Comparison of ENCODE assay signal across 9 cellular contexts in genomic region chr21:44920694-44921604, GRCh38. TPM values are rescaled to one million over a fixed set of nuclear protein-coding genes. Genes with fewer than 3 reads are reported as not detected.
DNase-seq lines count a peak whose midpoint lies in the region; ATAC-seq, FAIRE-seq and TF ChIP-seq lines count a peak whose summit lies in the region.
"Had no signal": no experiment of that assay in that cellular context is flagged by ENCODE, and none has a peak within 500 bp of the region (broad histone marks: within the 10 kb centered on the region; RNA-seq: fewer than 3 reads in every experiment).

Gene ITGB2, minus strand, starts transcription at chr21:44920899. Its CDS starts 10,117 bp downstream, at chr21:44910782.

- peak within 1 kb of the TSS; percentile 94 for H3K4ac ChIP-seq in H1 (replicated peaks; ENCODE audit: insufficient read length, low read depth, low read length)

- peak within 1 kb of the TSS; percentile 56 to 78 for H3K4me2 ChIP-seq in H1 (ENCODE audit: insufficient read depth in 1 of 2, low read depth in 2 of 2, low read length in 2 of 2)

- H2BK15ac ChIP-seq in H1 (ENCODE audit: low read length) = peak within 1 kb of the TSS; percentile 100

- H2BK20ac ChIP-seq in H1 (ENCODE audit: low read length) = peak within 1 kb of the TSS; percentile 51

- CTCF ChIA-PET in H1 (lab: Charles Lee; ENCODE audit: partially characterized antibody) = interaction anchor here (0.6 kb wide), 2 partner anchors 211 to 637 kb away, joined by 3 read pairs; no protein-coding TSS in a partner anchor

- no peak within 1 kb of the TSS for H3K56ac ChIP-seq in H1 (replicated peaks; ENCODE audit: insufficient read length, low read depth, low read length)

- TF ChIP-seq CTCF in H1 (IDR thresholded peaks at IDR 0.05; ENCODE audit: control extremely low read depth in 1 of 3, insufficient read depth in 1 of 3, low read depth in 1 of 3, low read length in 3 of 3) = no peak
- no peak for TF ChIP-seq CTCF in psoas muscle (IDR thresholded peaks at IDR 0.05)

- WGBS in H1 (ENCODE audit: extremely low coverage in 1 of 2, insufficient coverage in 1 of 2, insufficient read length in 1 of 2, insufficient replicate concordance in 2 of 2, low coverage in 1 of 2, low lambda C conversion rate in 2 of 2, missing lambda C conversion rate in 1 of 2), 2 experiments = 69% methylated on average over 29 of the region's 29 CpGs; no CpG with 5 or more reads in 1 of the 2 experiments
- WGBS in psoas muscle, 3 donors = 69 to 78% (median 73%) methylated on average over 29 of the region's 29 CpGs

- no peak for FAIRE-seq in H1 (lab: Jason Lieb, UNC)

- peak within 1 kb of the TSS; percentile 99 for H2AK5ac ChIP-seq in H1 (ENCODE audit: low read depth, low read length)

- H3K79me1 ChIP-seq in H1 (ENCODE audit: low read depth, low read length) = 0 out of 2 replicates have a peak, but pooled peaks cover 3% of the 10 kb centered on the region

- H3K27ac ChIP-seq in H1 (ENCODE audit: low read depth, low read length) = no peak within 1 kb of the TSS
- no peak within 1 kb of the TSS for H3K27ac ChIP-seq in psoas muscle
- H3K27ac ChIP-seq: cardiac muscle cell had no signal

- H3K18ac ChIP-seq in H1 (ENCODE audit: extremely low read depth, low read length) = no peak within 1 kb of the TSS; the same call in 1 of the 2 replicates

- no peak within 1 kb of the TSS for H3K14ac ChIP-seq in H1 (ENCODE audit: insufficient read length)

- H3K4me1 ChIP-seq in H1 (replicated peaks in 1 of 4; ENCODE audit: control insufficient read depth in 3 of 4, insufficient read depth in 4 of 4, low read length in 3 of 4) = peaks cover 0 to 14% (median 10%) of the 10 kb centered on the region in 4 experiments; a peak in 6 of 7 replicates
- no peaks in the 10 kb centered on the region for H3K4me1 ChIP-seq in psoas muscle

- peak within 1 kb of the TSS; percentile 100; the same call in 1 of the 2 replicates for H2BK12ac ChIP-seq in H1 (ENCODE audit: low read depth, low read length)

- no peak for TF ChIP-seq EP300 in H1 (IDR thresholded peaks at IDR 0.05; ENCODE audit: borderline replicate concordance in 1 of 2, low read depth in 2 of 2, low read length in 2 of 2)

- H3K79me2 ChIP-seq in H1 (ENCODE audit: control insufficient read depth in 1 of 2, insufficient read depth in 2 of 2, low read length in 2 of 2) = no peaks in the 10 kb centered on the region

- H3K23ac ChIP-seq in H1 (ENCODE audit: insufficient read length) = peak within 1 kb of the TSS; percentile 56

- H3K27me3 ChIP-seq in H1 (replicated peaks in 1 of 4; ENCODE audit: control insufficient read depth in 3 of 4, extremely low read depth in 1 of 4, insufficient read depth in 3 of 4, low read length in 3 of 4) (peaks cover 15 to 59% (median 52%) of the 10 kb centered on the region in 4 experiments), psoas muscle (ENCODE audit: insufficient read depth in 3 of 3, low read length in 2 of 3) (peaks cover 0 to 32% (median 3%) of the 10 kb centered on the region in 3 donors)

- H4K8ac ChIP-seq in H1 (ENCODE audit: extremely low read depth, insufficient read depth, low read length) = peak within 1 kb of the TSS; percentile 35; the same call in 1 of the 2 replicates

- H3K9me3 ChIP-seq in H1 (ENCODE audit: insufficient read depth in 2 of 2, low read depth in 1 of 2, low read length in 1 of 2) (no peaks in the 10 kb centered on the region), psoas muscle (no peaks in the 10 kb centered on the region)

- no peak within 1 kb of the TSS for H4K5ac ChIP-seq in H1 (ENCODE audit: insufficient read length, low read depth, low read length)

- peak; percentile 64 for DNase-seq in GDM1 (lab: John Stamatoyannopoulos, UW)
- no peak for DNase-seq in H1 (ENCODE audit: low read depth in 1 of 2, low spot score in 2 of 2)
- DNase-seq in psoas muscle = peak; percentile 37 to 74
- no peak for DNase-seq in DMS53 treated with DMSO at 0.1 percent for 48 hours (lab: John Stamatoyannopoulos, UW; ENCODE audit: unreplicated experiment)
- no peak for DNase-seq in hippocampal formation (lab: John Stamatoyannopoulos, UW)

- TF ChIP-seq RAD21 in H1 (IDR thresholded peaks at IDR 0.05 in 1 of 2, conservative IDR thresholded peaks at IDR 0.05 in 1 of 2; ENCODE audit: low read depth in 2 of 2, low read length in 2 of 2) = no peak

- POLR2A ChIA-PET in H1 (lab: Charles Lee; ENCODE audit: partially characterized antibody) = interaction anchor here (0.7 to 1.7 kb wide), 2 partner anchors 47 to 119 kb away, joined by 3 to 7 read pairs; partner anchors contain the start of genes PTTG1IP and UBE2G2

- H3K4me3 ChIP-seq in H1 (ENCODE audit: extremely low read depth in 1 of 4, insufficient read depth in 2 of 4, low read depth in 3 of 4, low read length in 4 of 4) (peak within 1 kb of the TSS in 2 of 4 experiments; percentile 18 to 51; a peak in 4 of 8 replicates), psoas muscle (peak within 1 kb of the TSS; percentile 46)
- H3K4me3 ChIP-seq: cardiac muscle cell had no signal

- H2BK120ac ChIP-seq in H1 (replicated peaks; ENCODE audit: low read depth, low read length) = no peak within 1 kb of the TSS

- intact Hi-C loops in T-helper 2 cell treated with Interferon-gamma antibody and Interleukin-4, amounts not matched to agents 100 ng/mL and 5 ng/mL, for 36 hours (cut with micrococcal nuclease) = loop anchor here (5.0 kb wide), 1 partner anchor 104 kb away; the partner anchor contains the start of gene SUMO3
- intact Hi-C loops in psoas muscle (cut with DNase I) = no loop called here

- peaks cover 8% of the 10 kb centered on the region for H3K23me2 ChIP-seq in H1 (ENCODE audit: low read depth, low read length)

- ATAC-seq in HG02798 (IDR thresholded peaks at IDR 0.05; ENCODE audit: poor library complexity, unreplicated experiment) (peak; percentile 60), psoas muscle (peak in 1 of 4 donors; percentile 46), GM18519 (IDR thresholded peaks at IDR 0.05; ENCODE audit: low FRiP score, unreplicated experiment) (no peak)

- H4K91ac ChIP-seq in H1 (replicated peaks; ENCODE audit: insufficient read length, low read length) = peak within 1 kb of the TSS; percentile 93

- no peak for TF ChIP-seq POLR2A in H1 (IDR thresholded peaks at IDR 0.05; ENCODE audit: control extremely low read depth in 1 of 2, low read depth in 2 of 2, low read length in 2 of 2)

- H2AFZ ChIP-seq in H1 (ENCODE audit: low read length) = peak within 1 kb of the TSS; percentile 43; the same call in 1 of the 2 replicates

- peak within 1 kb of the TSS in 1 of 4 experiments; percentile 47; a peak in 1 of 7 replicates for H3K9ac ChIP-seq in H1 (replicated peaks in 1 of 4; ENCODE audit: extremely low read depth in 1 of 4, low read depth in 3 of 4, low read length in 3 of 4)

- peaks cover 0 to 5% of the 10 kb centered on the region in 2 experiments for H4K20me1 ChIP-seq in H1 (replicated peaks in 1 of 2; ENCODE audit: control insufficient read depth in 1 of 2, insufficient read depth in 2 of 2, low read length in 2 of 2)

- H2BK5ac ChIP-seq in H1 (ENCODE audit: low read depth, low read length) = peak within 1 kb of the TSS; percentile 47; the same call in 1 of the 2 replicates

- no peaks in the 10 kb centered on the region for H3K36me3 ChIP-seq in H1 (ENCODE audit: control insufficient read depth in 2 of 4, insufficient read depth in 4 of 4, low read length in 3 of 4)
- no peaks in the 10 kb centered on the region for H3K36me3 ChIP-seq in psoas muscle (ENCODE audit: insufficient read depth in 1 of 2, low read depth in 1 of 2)
- H3K36me3 ChIP-seq: cardiac muscle cell had no signal

TF ChIP-seq in H1, 55 proteins besides CTCF, POLR2A, EP300 and RAD21 (continues in another document):
- no peak for TF ChIP-seq RXRA (IDR thresholded peaks at IDR 0.05; ENCODE audit: insufficient read depth, low read depth, low read length)
- TF ChIP-seq RNF2 (IDR thresholded peaks at IDR 0.05; ENCODE audit: borderline replicate concordance, low read depth, low read length, missing control alignments, poor library complexity, severe bottlenecking) = peak; percentile 42
- TF ChIP-seq JUN (IDR thresholded peaks at IDR 0.05; ENCODE audit: low read depth, low read length) = no peak
- TF ChIP-seq ATF2 (IDR thresholded peaks at IDR 0.05; ENCODE audit: low read length) = no peak
- TF ChIP-seq TAF7 (optimal IDR thresholded peaks at IDR 0.05; ENCODE audit: borderline replicate concordance, low read depth, low read length) = no peak
- no peak for TF ChIP-seq GABPA (IDR thresholded peaks at IDR 0.05; ENCODE audit: borderline replicate concordance, insufficient read depth, low read length)
- peak; percentile 66 for TF ChIP-seq SUZ12 (IDR thresholded peaks at IDR 0.05; ENCODE audit: low read length)
- TF ChIP-seq E2F6 (IDR thresholded peaks at IDR 0.05) = no peak

RNA-seq across cellular contexts. Expression of gene ITGB2, which starts in this region (rescaled TPM):
- total RNA-seq in T-helper 2 cell treated with Interferon-gamma antibody and Interleukin-4, amounts not matched to agents 100 ng/mL and 5 ng/mL, for 36 hours = 444 and 447 TPM in 2 replicates
- 0.24 and 0.36 TPM in 2 replicates for total RNA-seq in H1 (2021; fragmentation: NEBNext Ultra II Directional; extraction: Animal tissue kit (Norgen Biotek cat#: 25700))
- polyA plus RNA-seq in H1 (2011; rRNA removed) (0.63 and 0.89 TPM in 2 replicates), psoas muscle (1 to 10 TPM; 2.5 to 4.6 (median 2.7) TPM)
- polyA plus RNA-seq in H1 (2011; cell fraction: cytosol; rRNA removed) = 0.76 TPM
- polyA plus RNA-seq in H1 (2011; cell fraction: nucleus; rRNA removed) = 1.6 TPM
- polyA plus RNA-seq in H1 (2012, experiment 1 of 2) = 0.40 to 0.58 TPM (median 0.48 TPM) in 4 replicates
- 0.49 TPM for polyA plus RNA-seq in H1 (2012, experiment 2 of 2)
- 0.26 TPM for polyA plus RNA-seq in H1 (2013, experiment 1 of 2)
- 0.52 TPM for polyA plus RNA-seq in H1 (2013, experiment 2 of 2)
- 0.25 and 0.27 TPM in 2 replicates for polyA minus RNA-seq in H1 (2011; rRNA and poly(A)+ RNA removed)
- not detected for polyA minus RNA-seq in H1 (2011; cell fraction: cytosol; rRNA and poly(A)+ RNA removed)
- polyA minus RNA-seq in H1 (2011; cell fraction: nucleus; rRNA and poly(A)+ RNA removed) = 0.70 TPM
- 10 to 100 TPM in 3 of 4 donors, 1 to 10 TPM in 1; 8.3 to 11.7 (median 11.0) TPM for total RNA-seq in psoas muscle

Comparison
In these comparisons a context has a peak if more than half of its experiments do, and no peak if none do; other contexts are left out.
1. RNA of gene ITGB2 (total RNA-seq): 444 to 447 TPM in T-helper 2 cell treated with Interferon-gamma antibody and Interleukin-4, amounts not matched to agents 100 ng/mL and 5 ng/mL, for 36 hours; 8.3 to 11.7 TPM in psoas muscle and 0.24 to 0.36 TPM in H1; every median in the first group is over 10 times any median in the second.
2. DNase-seq: peak in GDM1 (single experiment) and psoas muscle (2 of 2); none in H1 (0 of 2), DMS53 treated with DMSO at 0.1 percent for 48 hours (single experiment) and hippocampal formation (0 of 2).